14 cellular contexts compared by ENCODE assay signal in the genomic region with DNA sequence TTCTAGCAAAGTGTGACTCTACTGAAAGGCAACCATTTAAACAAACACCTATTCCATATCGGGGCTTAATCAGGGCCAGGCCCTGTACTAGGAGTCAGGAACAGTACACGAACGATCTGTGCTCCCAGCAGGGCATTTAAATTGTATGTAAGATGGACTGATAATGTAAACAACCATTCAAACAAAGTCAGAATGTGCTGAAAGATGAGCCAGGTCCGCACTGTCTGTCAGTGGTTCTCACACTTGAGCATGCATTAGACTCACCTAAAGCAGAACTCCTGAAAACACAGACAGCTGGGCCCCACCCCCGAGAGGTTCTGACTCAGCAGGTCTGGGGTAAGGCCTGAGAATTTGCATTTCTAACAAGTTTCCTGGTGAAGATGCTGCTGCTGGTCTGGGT.
"Had no signal": no experiment of that assay in that cellular context is flagged by ENCODE, and none has a peak within 500 bp of the region (broad histone marks: within the 10 kb centered on the region; RNA-seq: fewer than 3 reads in every experiment).

No MANE protein-coding gene starts in this region.

- H3K27ac ChIP-seq: colonic mucosa, ovary, sigmoid colon, spleen, thoracic aorta, WERI-Rb-1 had no signal

- H3K4me1 ChIP-seq: colonic mucosa, spleen had no signal

- DNase-seq: activated CD4-positive, alpha-beta T cell treated with anti-CD3 and anti-CD28 coated beads for 4 hours; activated CD8-positive, alpha-beta T cell treated with anti-CD3 and anti-CD28 coated beads for 36 hours; activated effector memory CD4-positive, alpha-beta T cell treated with Interleukin-2 at 50 U/mL for 16 hours; activated T-cell treated with anti-CD3 and anti-CD28 coated beads, Interleukin-2, amount 50 U/mL, for 4 hours; colonic mucosa; naive B cell; ovary; sigmoid colon; spleen; stimulated activated naive CD8-positive, alpha-beta T cell treated with anti-CD3 and anti-CD28 coated beads, Interleukin-15, amount 100 ng/mL, for 72 hours; WERI-Rb-1 had no signal

- H3K36me3 ChIP-seq: colonic mucosa, ovary, sigmoid colon, spleen, thoracic aorta, WERI-Rb-1 had no signal

- H3K9me3 ChIP-seq: colonic mucosa, ovary, sigmoid colon had no signal

- H3K27me3 ChIP-seq: colonic mucosa, ovary, sigmoid colon had no signal

- ATAC-seq: activated CD8-positive, alpha-beta T cell treated with anti-CD3 and anti-CD28 coated beads for 36 hours; activated naive CD4-positive, alpha-beta T cell treated with anti-CD3 and anti-CD28 coated beads, Interleukin-2, amount 50 U/mL, for 72 hours; activated T-cell treated with anti-CD3 and anti-CD28 coated beads, Interleukin-2, amount 50 U/mL, for 4 hours; left lobe of liver; stimulated activated naive CD8-positive, alpha-beta T cell treated with anti-CD3 and anti-CD28 coated beads, Interleukin-15, amount 100 ng/mL, for 72 hours had no signal

- H3K4me3 ChIP-seq: colonic mucosa, ovary, sigmoid colon, spleen, thoracic aorta had no signal
